Comparison of ENCODE assay signal across 8 cellular contexts in the genomic region with DNA sequence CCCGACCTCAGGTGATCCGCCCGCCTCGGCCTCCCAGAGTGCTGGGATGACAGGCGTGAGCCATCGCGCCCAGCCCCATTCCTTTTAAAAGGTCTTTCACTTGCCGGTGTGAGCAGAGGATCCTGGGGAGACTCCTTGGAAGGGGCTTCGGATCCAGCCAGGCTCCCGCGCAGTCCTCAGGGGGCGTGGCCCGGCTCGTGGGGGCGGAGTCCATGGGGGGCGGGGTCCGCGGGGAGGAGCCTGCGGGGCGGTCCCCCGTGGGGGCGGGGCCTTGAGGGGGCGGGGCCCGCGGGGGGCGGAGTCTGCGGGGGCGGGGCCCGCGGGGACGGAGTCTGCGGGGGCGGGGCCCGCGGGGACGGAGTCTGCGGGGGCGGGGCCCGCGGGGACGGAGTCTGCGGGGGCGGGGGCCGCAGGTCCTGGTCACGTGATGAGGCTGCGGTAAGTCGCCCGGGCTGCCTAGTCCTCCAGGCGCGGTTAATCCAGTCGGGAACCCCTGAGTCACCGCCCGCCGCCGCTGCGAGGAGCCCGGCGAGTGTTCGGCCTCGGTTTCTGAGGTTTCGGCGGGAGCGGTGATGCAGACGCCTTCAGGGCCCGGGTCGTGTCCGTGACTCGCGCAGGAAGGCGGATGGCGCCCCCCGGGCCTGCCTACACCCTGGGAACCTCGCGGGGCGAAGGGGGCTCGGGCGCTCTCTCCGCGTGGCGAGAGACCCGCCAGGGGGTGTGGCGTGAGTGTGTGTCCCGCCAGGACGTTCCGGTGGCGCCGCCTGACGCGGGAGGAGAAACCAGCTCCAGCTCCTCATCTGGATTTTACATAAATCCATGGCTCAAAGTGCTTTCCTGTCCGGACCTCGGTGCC. TPM values are rescaled to one million over a fixed set of nuclear protein-coding genes. Genes with fewer than 3 reads are reported as not detected.
DNase-seq lines count a peak whose midpoint lies in the region; ATAC-seq and TF ChIP-seq lines count a peak whose summit lies in the region.

No MANE protein-coding gene starts in this region.

- TF ChIP-seq CTCF in neural cell (IDR thresholded peaks at IDR 0.05; ENCODE audit: poor library complexity, severe bottlenecking) (no peak), upper lobe of right lung (IDR thresholded peaks at IDR 0.05) (no peak)

- CTCF ChIA-PET in CD4-positive, alpha-beta memory T cell (lab: Charles Lee; ENCODE audit: partially characterized antibody) = interaction anchor here (4.0 kb wide), 1 partner anchor 16 kb away, joined by 23 read pairs; no protein-coding TSS in a partner anchor

- peak overlapping the region in 2 of 8 donors; percentile 43 to 54 for H3K4me3 Mint-ChIP-seq in CD4-positive, alpha-beta memory T cell

- H3K4me2 ChIP-seq in neural cell (ENCODE audit: low read length) = no peak overlapping the region

- no peak overlapping the region for H3K4me3 ChIP-seq in CD4-positive, alpha-beta memory T cell (ENCODE audit: low read length in 2 of 2)
- peak overlapping the region; percentile 59 for H3K4me3 ChIP-seq in neural cell (ENCODE audit: low read length)
- peak overlapping the region; percentile 59 for H3K4me3 ChIP-seq in upper lobe of right lung

- H3K79me2 ChIP-seq in neural cell (replicated peaks; ENCODE audit: insufficient read depth, low read length) = no peaks in the 10 kb centered on the region

- H3K27me3 ChIP-seq in CD4-positive, alpha-beta memory T cell (ENCODE audit: insufficient read depth, low read length) = no peaks in the 10 kb centered on the region
- H3K27me3 ChIP-seq in neural cell (ENCODE audit: insufficient read depth, low read depth, low read length) (no peaks in the 10 kb centered on the region), upper lobe of right lung (no peaks in the 10 kb centered on the region)

- H3K27ac ChIP-seq in CD4-positive, alpha-beta memory T cell (ENCODE audit: low read depth, low read length) = no peak overlapping the region
- H3K27ac ChIP-seq in neural cell (ENCODE audit: low read length) = no peak overlapping the region
- peak overlapping the region; percentile 30 for H3K27ac ChIP-seq in upper lobe of right lung

- no peaks in the 10 kb centered on the region for H3K27me3 Mint-ChIP-seq in CD4-positive, alpha-beta memory T cell

- H3K9me3 ChIP-seq in CD4-positive, alpha-beta memory T cell (ENCODE audit: control insufficient read depth in 1 of 2, low read length in 2 of 2) = no peaks in the 10 kb centered on the region
- H3K9me3 ChIP-seq in neural cell (ENCODE audit: low read length) = no peaks in the 10 kb centered on the region
- H3K9me3 ChIP-seq in upper lobe of right lung = no peaks in the 10 kb centered on the region

- no peak overlapping the region for H3K9ac ChIP-seq in neural cell (ENCODE audit: low read length)

- H3K9me3 Mint-ChIP-seq in CD4-positive, alpha-beta memory T cell = peaks cover 0 to 3% (median 0%) of the 10 kb centered on the region in 8 donors

- POLR2A ChIA-PET in CD4-positive, alpha-beta memory T cell (lab: Charles Lee; ENCODE audit: partially characterized antibody) = no interaction called here

- H2AFZ ChIP-seq in neural cell (ENCODE audit: low read depth, low read length) = no peak overlapping the region

- peak; percentile 29 to 80 (median 47) for DNase-seq in CD4-positive, alpha-beta memory T cell
- DNase-seq in MV-4-11 (lab: John Stamatoyannopoulos, UW) (peak; percentile 83), activated T-helper 1 cell treated with Interleukin-2 at 50 U/mL for 16 hours (ENCODE audit: low read depth) (peak; percentile 32), fibroblast of peridontal ligament (ENCODE audit: extremely low read depth) (peak; percentile 28), upper lobe of right lung (peak; percentile 86), NCI-H1436 (lab: John Stamatoyannopoulos, UW) (no peak)

- ATAC-seq in upper lobe of right lung (peak; percentile 92), HG02798 (IDR thresholded peaks at IDR 0.05; ENCODE audit: poor library complexity, unreplicated experiment) (no peak)

- H3F3A ChIP-seq in neural cell (ENCODE audit: insufficient read depth, low read length, poor library complexity, severe bottlenecking) = no peaks in the 10 kb centered on the region

- intact Hi-C loops in CD4-positive, alpha-beta memory T cell (cut with micrococcal nuclease) = no loop called here
- intact Hi-C loops in upper lobe of right lung (cut with DNase I) = no loop called here

- H3K36me3 Mint-ChIP-seq in CD4-positive, alpha-beta memory T cell = no peaks in the 10 kb centered on the region

- no peak for TF ChIP-seq RAD21 in neural cell (conservative IDR thresholded peaks at IDR 0.05)

- H3K4me1 Mint-ChIP-seq in CD4-positive, alpha-beta memory T cell = peaks cover 19 to 36% (median 29%) of the 10 kb centered on the region in 4 donors

- H4K20me1 ChIP-seq in neural cell (ENCODE audit: insufficient read depth) = no peaks in the 10 kb centered on the region

- H3K27ac Mint-ChIP-seq in CD4-positive, alpha-beta memory T cell = peak overlapping the region in 1 of 7 donors; percentile 78

- H3K4me1 ChIP-seq in CD4-positive, alpha-beta memory T cell (ENCODE audit: insufficient read depth, low read length) = peaks cover 45% of the 10 kb centered on the region
- H3K4me1 ChIP-seq in upper lobe of right lung = peaks cover 13% of the 10 kb centered on the region

- no peaks in the 10 kb centered on the region for H3K9me2 ChIP-seq in neural cell (ENCODE audit: insufficient read depth, low read length)

- no peak for TF ChIP-seq EP300 in neural cell (conservative IDR thresholded peaks at IDR 0.05; ENCODE audit: poor library complexity, severe bottlenecking)

- no peaks in the 10 kb centered on the region for H3K36me3 ChIP-seq in CD4-positive, alpha-beta memory T cell (ENCODE audit: insufficient read depth, low read length)
- no peaks in the 10 kb centered on the region for H3K36me3 ChIP-seq in neural cell (ENCODE audit: insufficient read depth, low read length)
- no peaks in the 10 kb centered on the region for H3K36me3 ChIP-seq in upper lobe of right lung

TF ChIP-seq in neural cell, 6 proteins besides CTCF, POLR2A, EP300 and RAD21:
- TF ChIP-seq MXI1 (conservative IDR thresholded peaks at IDR 0.05; ENCODE audit: poor library complexity, severe bottlenecking) (no peak), TAF1 (IDR thresholded peaks at IDR 0.05; ENCODE audit: low read depth) (no peak), EZH2 (IDR thresholded peaks at IDR 0.05; ENCODE audit: borderline replicate concordance, insufficient read depth, low read length, poor library complexity, severe bottlenecking) (no peak), POLR2AphosphoS5 (IDR thresholded peaks at IDR 0.05) (no peak), SMC3 (conservative IDR thresholded peaks at IDR 0.05; ENCODE audit: poor library complexity) (no peak)
- TF ChIP-seq, protein P1, sequence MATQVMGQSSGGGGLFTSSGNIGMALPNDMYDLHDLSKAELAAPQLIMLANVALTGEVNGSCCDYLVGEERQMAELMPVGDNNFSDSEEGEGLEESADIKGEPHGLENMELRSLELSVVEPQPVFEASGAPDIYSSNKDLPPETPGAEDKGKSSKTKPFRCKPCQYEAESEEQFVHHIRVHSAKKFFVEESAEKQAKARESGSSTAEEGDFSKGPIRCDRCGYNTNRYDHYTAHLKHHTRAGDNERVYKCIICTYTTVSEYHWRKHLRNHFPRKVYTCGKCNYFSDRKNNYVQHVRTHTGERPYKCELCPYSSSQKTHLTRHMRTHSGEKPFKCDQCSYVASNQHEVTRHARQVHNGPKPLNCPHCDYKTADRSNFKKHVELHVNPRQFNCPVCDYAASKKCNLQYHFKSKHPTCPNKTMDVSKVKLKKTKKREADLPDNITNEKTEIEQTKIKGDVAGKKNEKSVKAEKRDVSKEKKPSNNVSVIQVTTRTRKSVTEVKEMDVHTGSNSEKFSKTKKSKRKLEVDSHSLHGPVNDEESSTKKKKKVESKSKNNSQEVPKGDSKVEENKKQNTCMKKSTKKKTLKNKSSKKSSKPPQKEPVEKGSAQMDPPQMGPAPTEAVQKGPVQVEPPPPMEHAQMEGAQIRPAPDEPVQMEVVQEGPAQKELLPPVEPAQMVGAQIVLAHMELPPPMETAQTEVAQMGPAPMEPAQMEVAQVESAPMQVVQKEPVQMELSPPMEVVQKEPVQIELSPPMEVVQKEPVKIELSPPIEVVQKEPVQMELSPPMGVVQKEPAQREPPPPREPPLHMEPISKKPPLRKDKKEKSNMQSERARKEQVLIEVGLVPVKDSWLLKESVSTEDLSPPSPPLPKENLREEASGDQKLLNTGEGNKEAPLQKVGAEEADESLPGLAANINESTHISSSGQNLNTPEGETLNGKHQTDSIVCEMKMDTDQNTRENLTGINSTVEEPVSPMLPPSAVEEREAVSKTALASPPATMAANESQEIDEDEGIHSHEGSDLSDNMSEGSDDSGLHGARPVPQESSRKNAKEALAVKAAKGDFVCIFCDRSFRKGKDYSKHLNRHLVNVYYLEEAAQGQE (IDR thresholded peaks at IDR 0.05; ENCODE audit: borderline replicate concordance) = no peak

RNA-seq across cellular contexts. Expression of a gene that starts 23.6 kb away (rescaled TPM):
- 100 to 1,000 TPM; 139 to 157 TPM for total RNA-seq in CD4-positive, alpha-beta memory T cell
- 10 to 100 TPM in 1 of 2 donors, 1 to 10 TPM in 1; 7.2 to 33.4 TPM for polyA plus RNA-seq in CD4-positive, alpha-beta memory T cell
- polyA plus RNA-seq in neural cell = 34.5 and 45.2 TPM in 2 replicates
- polyA minus RNA-seq in neural cell = 79.5 and 103 TPM in 2 replicates
- 185 TPM for total RNA-seq in upper lobe of right lung

Comparison
In these comparisons a context has a peak if more than half of its experiments do, and no peak if none do; other contexts are left out.
1. H3K4me3 ChIP-seq: peak in neural cell (single experiment) and upper lobe of right lung (single experiment); none in CD4-positive, alpha-beta memory T cell (0 of 2).